In the genomic region with DNA sequence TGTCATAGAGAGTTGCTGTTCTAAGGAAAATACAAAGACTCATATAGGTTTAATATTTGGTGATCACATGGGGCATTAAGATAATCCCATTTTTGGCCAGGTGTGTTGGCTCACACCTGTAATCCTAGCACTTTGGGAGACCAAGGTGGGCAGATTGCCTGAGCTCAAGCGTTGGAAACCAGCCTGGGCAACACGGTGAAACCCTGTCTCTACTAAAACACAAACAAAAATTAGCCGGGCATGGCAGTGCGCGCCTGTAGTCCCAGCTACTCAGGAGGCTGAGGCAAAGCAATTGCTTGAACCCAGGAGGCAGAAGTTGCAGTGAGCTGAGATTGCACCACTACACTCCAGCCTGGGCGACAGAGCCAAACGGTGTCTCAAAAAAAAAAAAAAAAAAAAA, we compare ENCODE assay signal across 6 cellular contexts. TPM values are rescaled to one million over a fixed set of nuclear protein-coding genes. Genes with fewer than 3 reads are reported as not detected.
DNase-seq lines count a peak whose midpoint lies in the region; ATAC-seq and TF ChIP-seq lines count a peak whose summit lies in the region.
"Not testable (repeated sequence)": the region's sequence is repeated elsewhere in the genome, so short reads cannot be mapped to it uniquely, and the experiment has no call there.

No MANE protein-coding gene starts in this region.

- not testable (repeated sequence) for H3K4me3 Mint-ChIP-seq in GM23338, naive B cell

- H3K27me3 Mint-ChIP-seq in GM23338 (ENCODE audit: insufficient read depth, low read depth, poor library complexity); naive B cell: not testable (repeated sequence)

- H2AFZ ChIP-seq in GM23338, result peak overlapping the region; percentile 52; the same call in 1 of the 2 replicates

- H3K9me2 ChIP-seq in GM23338 (ENCODE audit: insufficient read depth), result not testable (repeated sequence)

- not testable (repeated sequence) for TF ChIP-seq POLR2A in thyroid gland (IDR thresholded peaks at IDR 0.05)

- not testable (repeated sequence) for H3K27ac Mint-ChIP-seq in GM23338
- peak overlapping the region in 4 of 6 donors; percentile 10 to 83 (median 44) for H3K27ac Mint-ChIP-seq in naive B cell

- H3K36me3 Mint-ChIP-seq in GM23338 (ENCODE audit: low read depth); naive B cell: not testable (repeated sequence)

- not testable (repeated sequence) for ATAC-seq in GM23338; RWPE2 (ENCODE audit: low read depth); naive B cell (ENCODE audit: low read depth in 2 of 2)
- peak; percentile 6 for ATAC-seq in foreskin keratinocyte

- not testable (repeated sequence) for H3F3A ChIP-seq in GM23338 (replicated peaks; ENCODE audit: low read depth)

- TF ChIP-seq CTCF in GM23338 (conservative IDR thresholded peaks at IDR 0.05; ENCODE audit: low read depth in 2 of 2); RWPE2 (IDR thresholded peaks at IDR 0.05; ENCODE audit: poor library complexity, severe bottlenecking); foreskin keratinocyte (conservative IDR thresholded peaks at IDR 0.05); thyroid gland (IDR thresholded peaks at IDR 0.05): not testable (repeated sequence)

- H3K36me3 ChIP-seq in GM23338 (ENCODE audit: insufficient read depth); RWPE2 (ENCODE audit: low read depth); thyroid gland: not testable (repeated sequence)

- not testable (repeated sequence) for H3K4me2 ChIP-seq in GM23338

- H3K9me3 ChIP-seq in RWPE2 (ENCODE audit: severe bottlenecking); thyroid gland: not testable (repeated sequence)

- not testable (repeated sequence) for DNase-seq in GM23338 (ENCODE audit: low spot score); RWPE2 (ENCODE audit: low spot score); foreskin keratinocyte; naive B cell
- DNase-seq in NCI-H2171 treated with DMSO at 0.1 percent for 48 hours (lab: John Stamatoyannopoulos, UW) (peak; percentile 41), thyroid gland (peak; percentile 65 to 82)

- not testable (repeated sequence) for H3K4me3 ChIP-seq in GM23338; RWPE2 (ENCODE audit: severe bottlenecking); thyroid gland (replicated peaks in 1 of 3)

- not testable (repeated sequence) for H3K27me3 ChIP-seq in GM23338 (ENCODE audit: insufficient read depth); RWPE2 (ENCODE audit: insufficient read depth, poor library complexity, severe bottlenecking); foreskin keratinocyte; thyroid gland

- not testable (repeated sequence) for H3K4me1 ChIP-seq in GM23338 (ENCODE audit: insufficient read depth)
- H3K4me1 ChIP-seq in RWPE2 (ENCODE audit: insufficient read depth, poor library complexity, severe bottlenecking) (peaks cover 15% of the 10 kb centered on the region), foreskin keratinocyte (peaks cover 12% of the 10 kb centered on the region), thyroid gland (peaks cover 10 to 13% of the 10 kb centered on the region in 2 donors)

- H3K27ac ChIP-seq in GM23338 (ENCODE audit: low read depth); foreskin keratinocyte; thyroid gland: not testable (repeated sequence)
- H3K27ac ChIP-seq in RWPE2 (ENCODE audit: poor library complexity, severe bottlenecking), result peak overlapping the region; percentile 49

- not testable (repeated sequence) for H3K4me1 Mint-ChIP-seq in GM23338
- peaks cover 26 to 36% (median 32%) of the 10 kb centered on the region in 3 donors for H3K4me1 Mint-ChIP-seq in naive B cell

- not testable (repeated sequence) for H3K79me2 ChIP-seq in GM23338 (replicated peaks; ENCODE audit: insufficient read depth)

- WGBS in thyroid gland, 2 donors, result 35 to 36% methylated on average over 7 of the region's 7 CpGs

- not testable (repeated sequence) for H4K20me1 ChIP-seq in GM23338 (replicated peaks; ENCODE audit: insufficient read depth)

- H3K9me3 Mint-ChIP-seq in GM23338, result peaks cover 15% of the 10 kb centered on the region
- H3K9me3 Mint-ChIP-seq in naive B cell, result peaks cover 0 to 14% (median 7%) of the 10 kb centered on the region in 7 donors

- intact Hi-C loops in thyroid gland (cut with DNase I), result not testable (repeated sequence)

RNA-seq across cellular contexts. Expression of gene ARL4A, which starts 14.0 kb away (rescaled TPM):
- total RNA-seq in GM23338 (2014; rRNA removed; shearing (Covaris generic)), result 48.9 and 49.2 TPM in 2 replicates
- polyA plus RNA-seq in GM23338 (2016; fragmentation: Nextera tagmentation; extraction: Ambion mirVana), result 76.1 and 82.5 TPM in 2 replicates
- total RNA-seq in foreskin keratinocyte, result 14.0 and 15.3 TPM in 2 replicates
- 11.0 and 15.0 TPM in 2 replicates for polyA plus RNA-seq in foreskin keratinocyte
- 100 to 1,000 TPM; 132 to 231 (median 141) TPM for polyA plus RNA-seq in naive B cell (ENCODE audit: low read depth in 6 of 6)
- 10 to 100 TPM; 30.6 to 87.6 (median 43.4) TPM for total RNA-seq in thyroid gland
